Comparison of ENCODE assay signal across 1 cellular context in genomic region chr3:156498307-156498706, GRCh38.
TF ChIP-seq lines count a peak whose summit lies in the region.

No MANE protein-coding gene starts in this region.

TF ChIP-seq in SK-N-SH, 30 proteins besides CTCF, POLR2A, EP300 and RAD21 (continued from another document):
- no peak for TF ChIP-seq USF2 (IDR thresholded peaks at IDR 0.05; ENCODE audit: borderline replicate concordance, low read depth, low read length)
- TF ChIP-seq SIN3A (IDR thresholded peaks at IDR 0.05; ENCODE audit: borderline replicate concordance, low read depth, low read length) = no peak
- no peak for TF ChIP-seq POLR2AphosphoS5 (IDR thresholded peaks at IDR 0.05; ENCODE audit: low read depth, low read length)
- TF ChIP-seq FOXJ3 (CRISPR knock-in tag; IDR thresholded peaks at IDR 0.05) = no peak
- TF ChIP-seq GATA2 (CRISPR knock-in tag; IDR thresholded peaks at IDR 0.05) = no peak
- TF ChIP-seq GABPA (IDR thresholded peaks at IDR 0.05; ENCODE audit: low read depth) = no peak
- no peak for TF ChIP-seq RCOR1 (IDR thresholded peaks at IDR 0.05; ENCODE audit: low read length)
- TF ChIP-seq TCF12 (IDR thresholded peaks at IDR 0.05) = no peak
- TF ChIP-seq FOSL2 (IDR thresholded peaks at IDR 0.05; ENCODE audit: borderline replicate concordance, low read depth) = no peak
- no peak for TF ChIP-seq TAF1 (IDR thresholded peaks at IDR 0.05; ENCODE audit: borderline replicate concordance, low read depth, low read length)
